In genomic region chr5:8229551-8229950, GRCh38 we compare ENCODE assay signal across 38 cellular contexts.
"Had no signal": no experiment of that assay in that cellular context is flagged by ENCODE, and none has a peak within 500 bp of the region (broad histone marks: within the 10 kb centered on the region; RNA-seq: fewer than 3 reads in every experiment).

No MANE protein-coding gene starts in this region.

- DNase-seq: activated B cell treated with CpG ODN at 0.5 μM for 24 hours; activated CD4-positive, alpha-beta memory T cell treated with anti-CD3 and anti-CD28 coated beads for 36 hours; activated CD4-positive, alpha-beta T cell treated with anti-CD3 and anti-CD28 coated beads for 4 hours; activated CD4-positive, alpha-beta T cell treated with anti-CD3 and anti-CD28 coated beads, Interleukin-2, amount 10 ng/mL, durations not matched to agents 24 days and 14 days; activated CD4-positive, alpha-beta T cell treated with anti-CD3 and anti-CD28 coated beads, Interleukin-2, amount 50 U/mL, for 1 hour; activated CD4-positive, alpha-beta T cell treated with anti-CD3 and anti-CD28 coated beads, Interleukin-2, amount 50 U/mL, for 4 hours; activated CD4-positive, CD25-positive, alpha-beta regulatory T cell treated with anti-CD3 and anti-CD28 coated beads, Interleukin-2, amount 50 U/mL, for 72 hours; activated CD8-positive, alpha-beta memory T cell treated with anti-CD3 and anti-CD28 coated beads, Interleukin-2, amount 50 U/mL, for 4 hours; activated CD8-positive, alpha-beta T cell treated with anti-CD3 and anti-CD28 coated beads for 36 hours; activated effector memory CD4-positive, alpha-beta T cell treated with anti-CD3 and anti-CD28 coated beads, Interleukin-2, amount 50 U/mL, for 16 hours; activated gamma-delta T cell treated with Interleukin-2 at 50 U/mL for 16 hours; activated naive CD4-positive, alpha-beta T cell; activated naive CD4-positive, alpha-beta T cell treated with anti-CD3 and anti-CD28 coated beads for 36 hours; activated naive CD4-positive, alpha-beta T cell treated with anti-CD3 and anti-CD28 coated beads, Interleukin-2, amount 50 U/mL, for 16 hours; activated naive CD8-positive, alpha-beta T cell treated with anti-CD3 and anti-CD28 coated beads for 36 hours; activated T-cell treated with anti-CD3 and anti-CD28 coated beads for 4 hours; activated T-cell treated with anti-CD3 and anti-CD28 coated beads, Interleukin-2, amount 50 U/mL, for 1 hour; activated T-cell treated with anti-CD3 and anti-CD28 coated beads, Interleukin-2, amount 50 U/mL, for 4 hours; activated T-cell treated with anti-CD3 and anti-CD28 coated beads, Interleukin-2, amount 50 U/mL, for 72 hours; adrenal gland; amniotic stem cell; aorta; body of pancreas; brain microvascular endothelial cell; caudate nucleus; cerebellar nuclear complex; T-helper 1 cell; T-helper 2 cell; T-helper 9 cell had no signal

- H3K4me3 Mint-ChIP-seq: activated B cell treated with CpG ODN at 0.5 μM for 24 hours; activated CD4-positive, alpha-beta memory T cell treated with anti-CD3 and anti-CD28 coated beads for 36 hours; activated CD4-positive, alpha-beta T cell treated with anti-CD3 and anti-CD28 coated beads, Interleukin-2, amount 10 ng/mL, durations not matched to agents 24 days and 14 days; activated CD8-positive, alpha-beta T cell treated with anti-CD3 and anti-CD28 coated beads for 36 hours; activated naive CD4-positive, alpha-beta T cell treated with anti-CD3 and anti-CD28 coated beads for 36 hours; activated naive CD8-positive, alpha-beta T cell treated with anti-CD3 and anti-CD28 coated beads for 36 hours; activated T-cell treated with anti-CD3 and anti-CD28 coated beads, Interleukin-2, amount 50 U/mL, for 4 hours; activated T-cell treated with anti-CD3 and anti-CD28 coated beads, Interleukin-2, amount 50 U/mL, for 72 hours; activated T-helper 1 cell treated with anti-CD3 and anti-CD28 coated beads, Interleukin-12 subunit alpha, Interleukin-12 subunit beta, Interleukin-2, Interleukin-4 antibody, amounts not matched to agents 30 ng/mL and 10 ng/mL and 1 ng/mL, durations not matched to agents 14 hours and 24 hours and 36 hours; activated T-helper 17 cell treated with anti-CD3 and anti-CD28 coated beads, Interleukin-2, amount 50 U/mL, for 72 hours; central memory CD8-positive, alpha-beta T cell; T-helper 1 cell treated with Interleukin-12 subunit alpha and Interleukin-12 subunit beta and Interleukin-4 antibody, amounts not matched to agents 30 μg/mL and 1 μg/mL, for 36 hours; T-helper 2 cell treated with Interferon-gamma antibody and Interleukin-4, amounts not matched to agents 5 μg/mL and 100 μg/mL, for 36 hours had no signal

- H3K27ac ChIP-seq: adrenal gland, body of pancreas, brain microvascular endothelial cell, breast epithelium, cardiac muscle cell, VCaP had no signal

- H3K4me1 ChIP-seq: adrenal gland, body of pancreas, breast epithelium had no signal

- H3K27ac Mint-ChIP-seq: activated B cell treated with CpG ODN at 0.5 μM for 24 hours; activated CD4-positive, alpha-beta memory T cell treated with anti-CD3 and anti-CD28 coated beads for 36 hours; activated CD4-positive, alpha-beta T cell treated with anti-CD3 and anti-CD28 coated beads, Interleukin-2, amount 10 ng/mL, durations not matched to agents 24 days and 14 days; activated CD8-positive, alpha-beta T cell treated with anti-CD3 and anti-CD28 coated beads for 36 hours; activated naive CD4-positive, alpha-beta T cell treated with anti-CD3 and anti-CD28 coated beads for 36 hours; activated naive CD4-positive, alpha-beta T cell treated with anti-CD3 and anti-CD28 coated beads, Interleukin-2, amount 50 U/mL, for 72 hours; activated naive CD8-positive, alpha-beta T cell treated with anti-CD3 and anti-CD28 coated beads for 36 hours; activated T-cell treated with anti-CD3 and anti-CD28 coated beads, Interleukin-2, amount 50 U/mL, for 72 hours; activated T-helper 1 cell treated with anti-CD3 and anti-CD28 coated beads, Interleukin-12 subunit alpha, Interleukin-12 subunit beta, Interleukin-2, Interleukin-4 antibody, amounts not matched to agents 30 ng/mL and 10 ng/mL and 1 ng/mL, durations not matched to agents 14 hours and 24 hours and 36 hours; activated T-helper 17 cell treated with anti-CD3 and anti-CD28 coated beads, Interleukin-2, amount 50 U/mL, for 72 hours; T-helper 1 cell treated with Interleukin-12 subunit alpha and Interleukin-12 subunit beta and Interleukin-4 antibody, amounts not matched to agents 30 μg/mL and 1 μg/mL, for 36 hours; T-helper 2 cell treated with Interferon-gamma antibody and Interleukin-4, amounts not matched to agents 5 μg/mL and 100 μg/mL, for 36 hours had no signal

- ATAC-seq: activated CD8-positive, alpha-beta T cell treated with anti-CD3 and anti-CD28 coated beads for 36 hours; activated naive CD4-positive, alpha-beta T cell treated with anti-CD3 and anti-CD28 coated beads, Interleukin-2, amount 50 U/mL, for 72 hours; activated T-cell treated with anti-CD3 and anti-CD28 coated beads, Interleukin-2, amount 50 U/mL, for 4 hours; activated T-cell treated with anti-CD3 and anti-CD28 coated beads, Interleukin-2, amount 50 U/mL, for 72 hours; activated T-helper 17 cell treated with anti-CD3 and anti-CD28 coated beads, Interleukin-2, amount 50 U/mL, for 72 hours; body of pancreas had no signal

- H3K27me3 ChIP-seq: adrenal gland, body of pancreas, brain microvascular endothelial cell, breast epithelium, cardiac muscle cell had no signal

- H3K4me1 Mint-ChIP-seq: activated B cell treated with CpG ODN at 0.5 μM for 24 hours; activated CD4-positive, alpha-beta T cell treated with anti-CD3 and anti-CD28 coated beads, Interleukin-2, amount 10 ng/mL, durations not matched to agents 24 days and 14 days; activated naive CD8-positive, alpha-beta T cell treated with anti-CD3 and anti-CD28 coated beads for 36 hours; activated T-helper 17 cell treated with anti-CD3 and anti-CD28 coated beads, Interleukin-2, amount 50 U/mL, for 72 hours; central memory CD8-positive, alpha-beta T cell had no signal

- H3K4me3 ChIP-seq: adrenal gland, body of pancreas, breast epithelium, cardiac muscle cell had no signal

- H3K27me3 Mint-ChIP-seq: activated B cell treated with CpG ODN at 0.5 μM for 24 hours; activated CD4-positive, alpha-beta memory T cell treated with anti-CD3 and anti-CD28 coated beads for 36 hours; activated CD4-positive, alpha-beta T cell treated with anti-CD3 and anti-CD28 coated beads, Interleukin-2, amount 10 ng/mL, durations not matched to agents 24 days and 14 days; activated CD8-positive, alpha-beta T cell treated with anti-CD3 and anti-CD28 coated beads for 36 hours; activated naive CD8-positive, alpha-beta T cell treated with anti-CD3 and anti-CD28 coated beads for 36 hours; activated T-helper 17 cell treated with anti-CD3 and anti-CD28 coated beads, Interleukin-2, amount 50 U/mL, for 72 hours; central memory CD8-positive, alpha-beta T cell had no signal

- H3K9me3 ChIP-seq: adrenal gland, body of pancreas, breast epithelium had no signal

- H3K9me3 Mint-ChIP-seq: activated CD4-positive, alpha-beta T cell treated with anti-CD3 and anti-CD28 coated beads, Interleukin-2, amount 10 ng/mL, durations not matched to agents 24 days and 14 days; activated T-helper 1 cell treated with anti-CD3 and anti-CD28 coated beads, Interleukin-12 subunit alpha, Interleukin-12 subunit beta, Interleukin-2, Interleukin-4 antibody, amounts not matched to agents 30 ng/mL and 10 ng/mL and 1 ng/mL, durations not matched to agents 14 hours and 24 hours and 36 hours; T-helper 1 cell treated with Interleukin-12 subunit alpha and Interleukin-12 subunit beta and Interleukin-4 antibody, amounts not matched to agents 30 μg/mL and 1 μg/mL, for 36 hours had no signal

- H3K36me3 ChIP-seq: adrenal gland, brain microvascular endothelial cell, breast epithelium, cardiac muscle cell had no signal

- H3K36me3 Mint-ChIP-seq: activated CD4-positive, alpha-beta memory T cell treated with anti-CD3 and anti-CD28 coated beads for 36 hours; activated naive CD4-positive, alpha-beta T cell treated with anti-CD3 and anti-CD28 coated beads, Interleukin-2, amount 50 U/mL, for 72 hours; activated naive CD8-positive, alpha-beta T cell treated with anti-CD3 and anti-CD28 coated beads for 36 hours had no signal
